1 cellular context compared by ENCODE assay signal in genomic region chr16:86079185-86079885, GRCh38.
TF ChIP-seq lines count a peak whose summit lies in the region.

No MANE protein-coding gene starts in this region.

TF ChIP-seq in HepG2, 621 proteins besides CTCF, POLR2A, EP300 and RAD21:
- TF ChIP-seq GTF3A (CRISPR knock-in tag; conservative IDR thresholded peaks at IDR 0.05) (no peak), ZBTB40 (IDR thresholded peaks at IDR 0.05) (peak; percentile 41; the same call in 1 of the 2 replicates), ZBTB40 (CRISPR knock-in tag; IDR thresholded peaks at IDR 0.05) (no peak), ETV5 (CRISPR knock-in tag; IDR thresholded peaks at IDR 0.05; ENCODE audit: borderline replicate concordance) (no peak), CREB1 (IDR thresholded peaks at IDR 0.05) (peak; percentile 44), CREB1 (CRISPR knock-in tag; IDR thresholded peaks at IDR 0.05) (no peak), SOX5 (CRISPR knock-in tag; IDR thresholded peaks at IDR 0.05; ENCODE audit: borderline replicate concordance) (no peak)
